Comparison of ENCODE assay signal across 35 cellular contexts in genomic region chr11:34897171-34897870, GRCh38.
"Had no signal": no experiment of that assay in that cellular context is flagged by ENCODE, and none has a peak within 500 bp of the region (broad histone marks: within the 10 kb centered on the region; RNA-seq: fewer than 3 reads in every experiment).

No MANE protein-coding gene starts in this region.

- DNase-seq: activated B cell treated with CpG ODN at 0.5 μM for 24 hours; activated CD4-positive, alpha-beta memory T cell treated with anti-CD3 and anti-CD28 coated beads for 36 hours; activated CD4-positive, alpha-beta T cell treated with anti-CD3 and anti-CD28 coated beads for 4 hours; activated CD4-positive, alpha-beta T cell treated with anti-CD3 and anti-CD28 coated beads, Interleukin-2, amount 10 ng/mL, durations not matched to agents 7 days and 5 days; activated CD4-positive, alpha-beta T cell treated with anti-CD3 and anti-CD28 coated beads, Interleukin-2, amount 50 U/mL, for 4 hours; activated CD4-positive, CD25-positive, alpha-beta regulatory T cell treated with anti-CD3 and anti-CD28 coated beads, Interleukin-2, amount 50 U/mL, for 72 hours; activated CD8-positive, alpha-beta memory T cell treated with anti-CD3 and anti-CD28 coated beads for 24 hours; activated CD8-positive, alpha-beta memory T cell treated with anti-CD3 and anti-CD28 coated beads, Interleukin-2, amount 10 ng/mL, durations not matched to agents 7 days and 5 days; activated CD8-positive, alpha-beta memory T cell treated with anti-CD3 and anti-CD28 coated beads, Interleukin-2, amount 50 U/mL, for 48 hours; activated CD8-positive, alpha-beta T cell treated with anti-CD3 and anti-CD28 coated beads, Interleukin-2, amount 10 ng/mL, durations not matched to agents 7 days and 5 days; activated effector memory CD4-positive, alpha-beta T cell treated with Interleukin-2 at 50 U/mL for 16 hours; activated gamma-delta T cell; activated naive CD4-positive, alpha-beta T cell treated with anti-CD3 and anti-CD28 coated beads, Interleukin-2, amount 10 ng/mL, durations not matched to agents 7 days and 5 days; activated naive CD4-positive, alpha-beta T cell treated with Interleukin-2 at 50 U/mL for 16 hours; activated naive CD8-positive, alpha-beta T cell treated with anti-CD3 and anti-CD28 coated beads, Interleukin-2, amount 10 ng/mL, durations not matched to agents 7 days and 5 days; activated naive CD8-positive, alpha-beta T cell treated with anti-CD3 and anti-CD28 coated beads, Interleukin-2, amount 50 U/mL, for 24 hours; activated T-cell treated with anti-CD3 and anti-CD28 coated beads, Interleukin-2, amount 50 U/mL, for 24 hours; activated T-cell treated with anti-CD3 and anti-CD28 coated beads, Interleukin-2, amount 50 U/mL, for 48 hours; amygdala; anterior cingulate cortex; caudate nucleus; cerebellar nuclear complex; T-helper 1 cell; T-helper 2 cell; T-helper 9 cell had no signal

- H3K4me3 ChIP-seq: ascending aorta, cardiac muscle cell had no signal

- H3K36me3 ChIP-seq: ascending aorta had no signal

- ATAC-seq: activated CD8-positive, alpha-beta memory T cell treated with anti-CD3 and anti-CD28 coated beads, Interleukin-2, amount 10 ng/mL, durations not matched to agents 7 days and 5 days; activated CD8-positive, alpha-beta T cell treated with anti-CD3 and anti-CD28 coated beads, Interleukin-2, amount 10 ng/mL, durations not matched to agents 7 days and 5 days; activated naive CD8-positive, alpha-beta T cell treated with anti-CD3 and anti-CD28 coated beads, Interleukin-2, amount 50 U/mL, for 24 hours had no signal

- H3K27ac ChIP-seq: ascending aorta, cardiac muscle cell, VCaP had no signal

- H3K27me3 Mint-ChIP-seq: activated B cell treated with CpG ODN at 0.5 μM for 24 hours; activated CD4-positive, alpha-beta memory T cell treated with anti-CD3 and anti-CD28 coated beads for 36 hours; activated CD4-positive, alpha-beta T cell treated with anti-CD3 and anti-CD28 coated beads, Interleukin-2, amount 10 ng/mL, durations not matched to agents 7 days and 5 days; activated CD8-positive, alpha-beta memory T cell treated with anti-CD3 and anti-CD28 coated beads, Interleukin-2, amount 10 ng/mL, durations not matched to agents 7 days and 5 days; activated naive CD4-positive, alpha-beta T cell treated with anti-CD3 and anti-CD28 coated beads, Interleukin-2, amount 10 ng/mL, durations not matched to agents 7 days and 5 days; activated naive CD4-positive, alpha-beta T cell treated with anti-CD3 and anti-CD28 coated beads, Interleukin-2, amount 50 U/mL, for 24 hours; activated naive CD8-positive, alpha-beta T cell; activated naive CD8-positive, alpha-beta T cell treated with anti-CD3 and anti-CD28 coated beads, Interleukin-2, amount 10 ng/mL, durations not matched to agents 7 days and 5 days; activated naive CD8-positive, alpha-beta T cell treated with anti-CD3 and anti-CD28 coated beads, Interleukin-2, amount 50 U/mL, for 24 hours; activated T-cell treated with anti-CD3 and anti-CD28 coated beads, Interleukin-2, amount 50 U/mL, for 24 hours; brain; central memory CD8-positive, alpha-beta T cell had no signal

- H3K4me3 Mint-ChIP-seq: activated B cell treated with CpG ODN at 0.5 μM for 24 hours; activated CD4-positive, alpha-beta memory T cell treated with anti-CD3 and anti-CD28 coated beads for 36 hours; activated CD4-positive, alpha-beta T cell treated with anti-CD3 and anti-CD28 coated beads, Interleukin-2, amount 10 ng/mL, durations not matched to agents 7 days and 5 days; activated CD8-positive, alpha-beta memory T cell treated with anti-CD3 and anti-CD28 coated beads, Interleukin-2, amount 10 ng/mL, durations not matched to agents 7 days and 5 days; activated CD8-positive, alpha-beta T cell treated with anti-CD3 and anti-CD28 coated beads, Interleukin-2, amount 10 ng/mL, durations not matched to agents 7 days and 5 days; activated naive CD4-positive, alpha-beta T cell treated with anti-CD3 and anti-CD28 coated beads, Interleukin-2, amount 10 ng/mL, durations not matched to agents 7 days and 5 days; activated naive CD4-positive, alpha-beta T cell treated with anti-CD3 and anti-CD28 coated beads, Interleukin-2, amount 50 U/mL, for 24 hours; activated naive CD8-positive, alpha-beta T cell; activated naive CD8-positive, alpha-beta T cell treated with anti-CD3 and anti-CD28 coated beads, Interleukin-2, amount 10 ng/mL, durations not matched to agents 7 days and 5 days; activated naive CD8-positive, alpha-beta T cell treated with anti-CD3 and anti-CD28 coated beads, Interleukin-2, amount 50 U/mL, for 24 hours; activated T-cell treated with anti-CD3 and anti-CD28 coated beads, Interleukin-2, amount 50 U/mL, for 24 hours; brain; central memory CD8-positive, alpha-beta T cell; T-helper 1 cell treated with Interleukin-12 subunit alpha and Interleukin-12 subunit beta and Interleukin-4 antibody, amounts not matched to agents 30 μg/mL and 1 μg/mL, for 36 hours; T-helper 2 cell treated with Interferon-gamma antibody and Interleukin-4, amounts not matched to agents 5 μg/mL and 100 μg/mL, for 36 hours had no signal

- H3K27ac Mint-ChIP-seq: activated B cell treated with CpG ODN at 0.5 μM for 24 hours; activated CD4-positive, alpha-beta memory T cell treated with anti-CD3 and anti-CD28 coated beads for 36 hours; activated CD4-positive, alpha-beta T cell treated with anti-CD3 and anti-CD28 coated beads, Interleukin-2, amount 10 ng/mL, durations not matched to agents 7 days and 5 days; activated CD8-positive, alpha-beta memory T cell treated with anti-CD3 and anti-CD28 coated beads, Interleukin-2, amount 10 ng/mL, durations not matched to agents 7 days and 5 days; activated CD8-positive, alpha-beta T cell treated with anti-CD3 and anti-CD28 coated beads, Interleukin-2, amount 10 ng/mL, durations not matched to agents 7 days and 5 days; activated naive CD4-positive, alpha-beta T cell treated with anti-CD3 and anti-CD28 coated beads, Interleukin-2, amount 10 ng/mL, durations not matched to agents 7 days and 5 days; activated naive CD4-positive, alpha-beta T cell treated with anti-CD3 and anti-CD28 coated beads, Interleukin-2, amount 50 U/mL, for 24 hours; activated naive CD8-positive, alpha-beta T cell; activated naive CD8-positive, alpha-beta T cell treated with anti-CD3 and anti-CD28 coated beads, Interleukin-2, amount 10 ng/mL, durations not matched to agents 7 days and 5 days; activated naive CD8-positive, alpha-beta T cell treated with anti-CD3 and anti-CD28 coated beads, Interleukin-2, amount 50 U/mL, for 24 hours; activated T-cell treated with anti-CD3 and anti-CD28 coated beads, Interleukin-2, amount 50 U/mL, for 24 hours; activated T-helper 2 cell treated with anti-CD3 and anti-CD28 coated beads, Interferon-gamma antibody, Interleukin-2, Interleukin-4, amounts not matched to agents 10 μg/mL and 5 μg/mL and 100 μg/mL, durations not matched to agents 14 hours and 24 hours and 36 hours; brain; T-helper 1 cell treated with Interleukin-12 subunit alpha and Interleukin-12 subunit beta and Interleukin-4 antibody, amounts not matched to agents 30 μg/mL and 1 μg/mL, for 36 hours; T-helper 2 cell treated with Interferon-gamma antibody and Interleukin-4, amounts not matched to agents 5 μg/mL and 100 μg/mL, for 36 hours had no signal

- H3K4me1 Mint-ChIP-seq: activated B cell treated with CpG ODN at 0.5 μM for 24 hours; activated CD4-positive, alpha-beta T cell treated with anti-CD3 and anti-CD28 coated beads, Interleukin-2, amount 10 ng/mL, durations not matched to agents 7 days and 5 days; activated CD8-positive, alpha-beta memory T cell treated with anti-CD3 and anti-CD28 coated beads, Interleukin-2, amount 10 ng/mL, durations not matched to agents 7 days and 5 days; activated naive CD4-positive, alpha-beta T cell treated with anti-CD3 and anti-CD28 coated beads, Interleukin-2, amount 10 ng/mL, durations not matched to agents 7 days and 5 days; activated naive CD4-positive, alpha-beta T cell treated with anti-CD3 and anti-CD28 coated beads, Interleukin-2, amount 50 U/mL, for 24 hours; activated naive CD8-positive, alpha-beta T cell treated with anti-CD3 and anti-CD28 coated beads, Interleukin-2, amount 10 ng/mL, durations not matched to agents 7 days and 5 days; activated naive CD8-positive, alpha-beta T cell treated with anti-CD3 and anti-CD28 coated beads, Interleukin-2, amount 50 U/mL, for 24 hours; brain had no signal

- H3K4me1 ChIP-seq: ascending aorta had no signal

- H3K27me3 ChIP-seq: ascending aorta, cardiac muscle cell had no signal
